35 cellular contexts compared by ENCODE assay signal in genomic region chr5:99949969-99950524, GRCh38.
"Had no signal": no experiment of that assay in that cellular context is flagged by ENCODE, and none has a peak within 500 bp of the region (broad histone marks: within the 10 kb centered on the region; RNA-seq: fewer than 3 reads in every experiment).

No MANE protein-coding gene starts in this region.

- H3K9me3 Mint-ChIP-seq: activated CD8-positive, alpha-beta T cell treated with anti-CD3 and anti-CD28 coated beads for 36 hours; activated naive CD4-positive, alpha-beta T cell treated with anti-CD3 and anti-CD28 coated beads, Interleukin-2, amount 50 U/mL, for 24 hours; activated naive CD8-positive, alpha-beta T cell treated with anti-CD3 and anti-CD28 coated beads for 36 hours; activated naive CD8-positive, alpha-beta T cell treated with anti-CD3 and anti-CD28 coated beads, Interleukin-2, amount 50 U/mL, for 24 hours; activated T-helper 17 cell treated with anti-CD3 and anti-CD28 coated beads, Interleukin-2, amount 50 U/mL, for 72 hours; brain; endodermal cell; T-helper 2 cell treated with Interferon-gamma antibody and Interleukin-4, amounts not matched to agents 5 μg/mL and 100 μg/mL, for 36 hours had no signal

- ATAC-seq: activated CD4-positive, CD25-positive, alpha-beta regulatory T cell treated with anti-CD3 and anti-CD28 coated beads, Interleukin-2, amount 50 U/mL, for 24 hours; activated CD8-positive, alpha-beta T cell treated with anti-CD3 and anti-CD28 coated beads for 36 hours; activated naive CD8-positive, alpha-beta T cell treated with anti-CD3 and anti-CD28 coated beads, Interleukin-2, amount 50 U/mL, for 24 hours; activated T-cell treated with anti-CD3 and anti-CD28 coated beads, Interleukin-2, amount 50 U/mL, for 4 hours; activated T-helper 17 cell treated with anti-CD3 and anti-CD28 coated beads, Interleukin-2, amount 50 U/mL, for 72 hours; gastrocnemius medialis; T-helper 17 cell had no signal

- H3K36me3 Mint-ChIP-seq: activated naive CD4-positive, alpha-beta T cell treated with anti-CD3 and anti-CD28 coated beads, Interleukin-2, amount 50 U/mL, for 24 hours; activated naive CD8-positive, alpha-beta T cell treated with anti-CD3 and anti-CD28 coated beads for 36 hours; brain had no signal

- H3K4me1 Mint-ChIP-seq: activated B cell treated with CpG ODN at 0.5 μM for 24 hours; activated naive CD4-positive, alpha-beta T cell treated with anti-CD3 and anti-CD28 coated beads, Interleukin-2, amount 50 U/mL, for 24 hours; activated naive CD8-positive, alpha-beta T cell treated with anti-CD3 and anti-CD28 coated beads for 36 hours; activated naive CD8-positive, alpha-beta T cell treated with anti-CD3 and anti-CD28 coated beads, Interleukin-2, amount 50 U/mL, for 24 hours; activated T-helper 17 cell treated with anti-CD3 and anti-CD28 coated beads, Interleukin-2, amount 50 U/mL, for 72 hours; brain; endodermal cell; T-helper 17 cell had no signal

- DNase-seq: activated B cell treated with CpG ODN at 0.5 μM for 24 hours; activated CD4-positive, alpha-beta T cell treated with anti-CD3 and anti-CD28 coated beads for 48 hours; activated CD4-positive, alpha-beta T cell treated with anti-CD3 and anti-CD28 coated beads, Interleukin-2, amount 50 U/mL, for 1 hour; activated CD4-positive, alpha-beta T cell treated with anti-CD3 and anti-CD28 coated beads, Interleukin-2, amount 50 U/mL, for 48 hours; activated CD8-positive, alpha-beta memory T cell treated with anti-CD3 and anti-CD28 coated beads for 24 hours; activated CD8-positive, alpha-beta T cell treated with anti-CD3 and anti-CD28 coated beads for 36 hours; activated effector memory CD4-positive, alpha-beta T cell treated with anti-CD3 and anti-CD28 coated beads, Interleukin-2, amount 50 U/mL, for 16 hours; activated naive CD4-positive, alpha-beta T cell treated with anti-CD3 and anti-CD28 coated beads for 36 hours; activated naive CD8-positive, alpha-beta T cell treated with anti-CD3 and anti-CD28 coated beads for 36 hours; activated naive CD8-positive, alpha-beta T cell treated with anti-CD3 and anti-CD28 coated beads, Interleukin-2, amount 50 U/mL, for 24 hours; activated T-cell treated with anti-CD3 and anti-CD28 coated beads, Interleukin-2, amount 50 U/mL, for 4 hours; adrenal gland; amygdala; central memory CD4-positive, alpha-beta T cell; cerebellar nuclear complex; dorsolateral prefrontal cortex; effector memory CD4-positive, alpha-beta T cell; endodermal cell; erythroblast; esophagus squamous epithelium; gastrocnemius medialis; T-helper 1 cell; T-helper 17 cell; T1000; WERI-Rb-1 had no signal

- H3K4me3 ChIP-seq: adrenal gland, ascending aorta, breast epithelium, cardiac muscle cell, coronary artery, dorsolateral prefrontal cortex, esophagus squamous epithelium, gastrocnemius medialis had no signal

- H3K4me3 Mint-ChIP-seq: activated B cell treated with CpG ODN at 0.5 μM for 24 hours; activated CD8-positive, alpha-beta T cell treated with anti-CD3 and anti-CD28 coated beads for 36 hours; activated naive CD4-positive, alpha-beta T cell treated with anti-CD3 and anti-CD28 coated beads for 36 hours; activated naive CD4-positive, alpha-beta T cell treated with anti-CD3 and anti-CD28 coated beads, Interleukin-2, amount 50 U/mL, for 24 hours; activated naive CD8-positive, alpha-beta T cell treated with anti-CD3 and anti-CD28 coated beads for 36 hours; activated naive CD8-positive, alpha-beta T cell treated with anti-CD3 and anti-CD28 coated beads, Interleukin-2, amount 50 U/mL, for 24 hours; activated T-cell treated with anti-CD3 and anti-CD28 coated beads, Interleukin-2, amount 50 U/mL, for 4 hours; activated T-helper 17 cell treated with anti-CD3 and anti-CD28 coated beads, Interleukin-2, amount 50 U/mL, for 72 hours; brain; dendritic cell treated with granulocyte-macrophage colony-stimulating factor and Interleukin-4, amounts not matched to agents 40 ng/mL and 50 ng/mL, for 4 days; endodermal cell; T-helper 17 cell; T-helper 2 cell treated with Interferon-gamma antibody and Interleukin-4, amounts not matched to agents 5 μg/mL and 100 μg/mL, for 36 hours had no signal

- H3K27me3 ChIP-seq: adrenal gland, ascending aorta, breast epithelium, cardiac muscle cell, dorsolateral prefrontal cortex, esophagus squamous epithelium, gastrocnemius medialis had no signal

- H3K36me3 ChIP-seq: adrenal gland, ascending aorta, breast epithelium, cardiac muscle cell, esophagus squamous epithelium, gastrocnemius medialis, WERI-Rb-1 had no signal

- H3K4me1 ChIP-seq: adrenal gland, ascending aorta, breast epithelium, esophagus squamous epithelium, gastrocnemius medialis had no signal

- H3K27me3 Mint-ChIP-seq: activated B cell treated with CpG ODN at 0.5 μM for 24 hours; activated CD8-positive, alpha-beta T cell treated with anti-CD3 and anti-CD28 coated beads for 36 hours; activated naive CD4-positive, alpha-beta T cell treated with anti-CD3 and anti-CD28 coated beads, Interleukin-2, amount 50 U/mL, for 24 hours; activated naive CD8-positive, alpha-beta T cell treated with anti-CD3 and anti-CD28 coated beads for 36 hours; activated naive CD8-positive, alpha-beta T cell treated with anti-CD3 and anti-CD28 coated beads, Interleukin-2, amount 50 U/mL, for 24 hours; activated T-helper 17 cell treated with anti-CD3 and anti-CD28 coated beads, Interleukin-2, amount 50 U/mL, for 72 hours; brain; dendritic cell treated with granulocyte-macrophage colony-stimulating factor and Interleukin-4, amounts not matched to agents 40 ng/mL and 50 ng/mL, for 4 days; T-helper 17 cell had no signal

- H3K9me3 ChIP-seq: ascending aorta, breast epithelium, gastrocnemius medialis had no signal

- H3K27ac Mint-ChIP-seq: activated B cell treated with CpG ODN at 0.5 μM for 24 hours; activated CD8-positive, alpha-beta T cell treated with anti-CD3 and anti-CD28 coated beads for 36 hours; activated naive CD4-positive, alpha-beta T cell treated with anti-CD3 and anti-CD28 coated beads for 36 hours; activated naive CD4-positive, alpha-beta T cell treated with anti-CD3 and anti-CD28 coated beads, Interleukin-2, amount 50 U/mL, for 24 hours; activated naive CD8-positive, alpha-beta T cell treated with anti-CD3 and anti-CD28 coated beads for 36 hours; activated naive CD8-positive, alpha-beta T cell treated with anti-CD3 and anti-CD28 coated beads, Interleukin-2, amount 50 U/mL, for 24 hours; activated T-helper 17 cell treated with anti-CD3 and anti-CD28 coated beads, Interleukin-2, amount 50 U/mL, for 72 hours; brain; dendritic cell treated with granulocyte-macrophage colony-stimulating factor and Interleukin-4, amounts not matched to agents 40 ng/mL and 50 ng/mL, for 4 days; endodermal cell; T-helper 17 cell; T-helper 2 cell treated with Interferon-gamma antibody and Interleukin-4, amounts not matched to agents 5 μg/mL and 100 μg/mL, for 36 hours had no signal

- H3K27ac ChIP-seq: adrenal gland, ascending aorta, breast epithelium, cardiac muscle cell, coronary artery, dorsolateral prefrontal cortex, esophagus squamous epithelium, gastrocnemius medialis, WERI-Rb-1 had no signal
